33 cellular contexts compared by ENCODE assay signal in genomic region chr15:54187325-54187724, GRCh38.
"Had no signal": no experiment of that assay in that cellular context is flagged by ENCODE, and none has a peak within 500 bp of the region (broad histone marks: within the 10 kb centered on the region; RNA-seq: fewer than 3 reads in every experiment).

No MANE protein-coding gene starts in this region.

- H3K4me3 ChIP-seq: ascending aorta, cardiac muscle cell had no signal

- H3K27me3 ChIP-seq: ascending aorta, cardiac muscle cell had no signal

- H3K36me3 ChIP-seq: ascending aorta, cardiac muscle cell had no signal

- H3K27ac ChIP-seq: ascending aorta, cardiac muscle cell, VCaP had no signal

- DNase-seq: activated B cell treated with CpG ODN at 0.5 μM for 24 hours; activated CD4-positive, alpha-beta memory T cell treated with anti-CD3 and anti-CD28 coated beads for 36 hours; activated CD4-positive, alpha-beta T cell treated with anti-CD3 and anti-CD28 coated beads for 4 hours; activated CD4-positive, alpha-beta T cell treated with anti-CD3 and anti-CD28 coated beads, Interleukin-2, amount 10 ng/mL, durations not matched to agents 24 days and 14 days; activated CD4-positive, alpha-beta T cell treated with anti-CD3 and anti-CD28 coated beads, Interleukin-2, amount 50 U/mL, for 1 hour; activated CD4-positive, alpha-beta T cell treated with anti-CD3 and anti-CD28 coated beads, Interleukin-2, amount 50 U/mL, for 4 hours; activated CD4-positive, CD25-positive, alpha-beta regulatory T cell treated with anti-CD3 and anti-CD28 coated beads, Interleukin-2, amount 50 U/mL, for 72 hours; activated CD8-positive, alpha-beta memory T cell treated with anti-CD3 and anti-CD28 coated beads, Interleukin-2, amount 50 U/mL, for 4 hours; activated CD8-positive, alpha-beta T cell treated with anti-CD3 and anti-CD28 coated beads for 36 hours; activated effector memory CD4-positive, alpha-beta T cell treated with anti-CD3 and anti-CD28 coated beads, Interleukin-2, amount 50 U/mL, for 16 hours; activated gamma-delta T cell treated with Interleukin-2 at 50 U/mL for 16 hours; activated naive CD4-positive, alpha-beta T cell; activated naive CD4-positive, alpha-beta T cell treated with anti-CD3 and anti-CD28 coated beads for 36 hours; activated naive CD4-positive, alpha-beta T cell treated with anti-CD3 and anti-CD28 coated beads, Interleukin-2, amount 50 U/mL, for 16 hours; activated naive CD8-positive, alpha-beta T cell treated with anti-CD3 and anti-CD28 coated beads, Interleukin-2, amount 10 ng/mL, durations not matched to agents 7 days and 5 days; activated naive CD8-positive, alpha-beta T cell treated with anti-CD3 and anti-CD28 coated beads, Interleukin-2, amount 50 U/mL, for 24 hours; activated T-cell treated with anti-CD3 and anti-CD28 coated beads for 4 hours; activated T-cell treated with anti-CD3 and anti-CD28 coated beads, Interleukin-2, amount 50 U/mL, for 1 hour; activated T-cell treated with anti-CD3 and anti-CD28 coated beads, Interleukin-2, amount 50 U/mL, for 4 hours; activated T-cell treated with anti-CD3 and anti-CD28 coated beads, Interleukin-2, amount 50 U/mL, for 72 hours; amygdala; anterior cingulate cortex; caudate nucleus; cerebellar nuclear complex; T-helper 2 cell; T-helper 9 cell had no signal

- FAIRE-seq: bronchial epithelial cell, TTC549 had no signal

- H3K4me1 ChIP-seq: ascending aorta had no signal

- ATAC-seq: activated CD8-positive, alpha-beta T cell treated with anti-CD3 and anti-CD28 coated beads for 36 hours; activated naive CD4-positive, alpha-beta T cell treated with anti-CD3 and anti-CD28 coated beads, Interleukin-2, amount 50 U/mL, for 72 hours; activated naive CD8-positive, alpha-beta T cell treated with anti-CD3 and anti-CD28 coated beads, Interleukin-2, amount 50 U/mL, for 24 hours; activated T-cell treated with anti-CD3 and anti-CD28 coated beads, Interleukin-2, amount 50 U/mL, for 4 hours; activated T-cell treated with anti-CD3 and anti-CD28 coated beads, Interleukin-2, amount 50 U/mL, for 72 hours; activated T-helper 17 cell treated with anti-CD3 and anti-CD28 coated beads, Interleukin-2, amount 50 U/mL, for 72 hours had no signal

- H3K9me3 ChIP-seq: ascending aorta had no signal
